In the genomic region with DNA sequence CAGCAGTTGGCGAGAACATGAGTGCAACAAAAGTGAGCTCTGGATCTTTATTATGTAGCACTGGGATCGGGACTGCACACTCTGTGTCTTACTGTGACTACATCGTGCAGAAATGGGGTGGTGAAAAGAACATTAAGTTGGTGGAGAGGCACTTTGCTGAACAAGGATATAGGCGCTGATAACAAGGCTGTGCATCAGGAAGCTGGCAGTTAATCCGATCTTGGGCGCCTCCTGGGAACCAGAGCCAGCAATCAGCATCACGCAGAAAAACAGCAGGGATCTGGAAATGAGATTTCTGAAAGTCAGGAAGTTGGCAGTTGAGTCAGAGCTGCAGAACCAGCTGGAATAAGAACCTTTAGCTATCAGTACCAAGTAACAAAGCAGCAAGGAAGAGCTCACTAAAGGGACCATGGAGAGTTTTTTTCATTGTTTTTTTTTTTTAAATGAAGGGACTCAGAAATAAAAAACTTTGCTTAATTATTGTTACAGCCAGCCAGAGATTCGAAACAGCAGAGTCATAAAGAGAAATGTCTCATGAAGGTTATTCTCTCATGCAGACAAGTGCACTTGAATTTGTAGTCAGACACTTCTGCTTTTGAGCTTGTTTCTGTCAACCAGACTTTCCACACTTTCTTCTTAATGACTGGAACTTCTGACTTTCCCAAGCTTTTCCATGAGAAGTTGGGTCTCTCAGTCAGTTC, we compare ENCODE assay signal across 8 cellular contexts. TPM values are rescaled to one million over a fixed set of nuclear protein-coding genes. Genes with fewer than 3 reads are reported as not detected.
DNase-seq lines count a peak whose midpoint lies in the region; ATAC-seq and FAIRE-seq lines count a peak whose summit lies in the region.

No MANE protein-coding gene starts in this region.

- no peak for FAIRE-seq in HTR-8/SVneo (lab: Jason Lieb, UNC)

- no peak overlapping the region for H3K4me3 ChIP-seq in right cardiac atrium (ENCODE audit: low read length)

- peaks cover 5% of the 10 kb centered on the region for H3K4me1 ChIP-seq in right cardiac atrium (ENCODE audit: control insufficient read depth, insufficient read depth, low read length)

- no peaks in the 10 kb centered on the region for H3K9me3 ChIP-seq in right cardiac atrium (ENCODE audit: control insufficient read depth, low read length)

- intact Hi-C loops in right cardiac atrium (cut with DNase I) = no loop called here

- no peak overlapping the region for H3K27ac ChIP-seq in right cardiac atrium (ENCODE audit: low read length)

- ATAC-seq in GM21786 (IDR thresholded peaks at IDR 0.05; ENCODE audit: unreplicated experiment) = peak; percentile 47
- peak; percentile 71 for ATAC-seq in right cardiac atrium

- H3K27me3 ChIP-seq in right cardiac atrium (ENCODE audit: control insufficient read depth, insufficient read depth) = no peaks in the 10 kb centered on the region

- DNase-seq in DMS53 (lab: John Stamatoyannopoulos, UW) (peak; percentile 64), NCI-H69 (lab: John Stamatoyannopoulos, UW) (peak; percentile 45), right cardiac atrium (peak in 2 of 3 donors; percentile 16 to 56), foreskin melanocyte (no peak), NCI-H345 (lab: John Stamatoyannopoulos, UW) (no peak), NCI-H187 (lab: John Stamatoyannopoulos, UW) (no peak), HTR-8/SVneo (ENCODE audit: insufficient read length, low spot score) (no peak)

- 13% methylated on average over 8 of the region's 8 CpGs for WGBS in right cardiac atrium

RNA-seq across cellular contexts. Expression of a gene that starts 22.8 kb away (rescaled TPM):
- not detected for total RNA-seq in right cardiac atrium
- polyA plus RNA-seq in right cardiac atrium = not detected

Comparison
In these comparisons a context has a peak if more than half of its experiments do, and no peak if none do; other contexts are left out.
1. DNase-seq: peak in DMS53 (single experiment), NCI-H69 (single experiment) and right cardiac atrium (2 of 3); none in foreskin melanocyte (single experiment), NCI-H345 (single experiment), NCI-H187 (0 of 2) and HTR-8/SVneo (single experiment).